Comparison of ENCODE assay signal across 7 cellular contexts in the genomic region with DNA sequence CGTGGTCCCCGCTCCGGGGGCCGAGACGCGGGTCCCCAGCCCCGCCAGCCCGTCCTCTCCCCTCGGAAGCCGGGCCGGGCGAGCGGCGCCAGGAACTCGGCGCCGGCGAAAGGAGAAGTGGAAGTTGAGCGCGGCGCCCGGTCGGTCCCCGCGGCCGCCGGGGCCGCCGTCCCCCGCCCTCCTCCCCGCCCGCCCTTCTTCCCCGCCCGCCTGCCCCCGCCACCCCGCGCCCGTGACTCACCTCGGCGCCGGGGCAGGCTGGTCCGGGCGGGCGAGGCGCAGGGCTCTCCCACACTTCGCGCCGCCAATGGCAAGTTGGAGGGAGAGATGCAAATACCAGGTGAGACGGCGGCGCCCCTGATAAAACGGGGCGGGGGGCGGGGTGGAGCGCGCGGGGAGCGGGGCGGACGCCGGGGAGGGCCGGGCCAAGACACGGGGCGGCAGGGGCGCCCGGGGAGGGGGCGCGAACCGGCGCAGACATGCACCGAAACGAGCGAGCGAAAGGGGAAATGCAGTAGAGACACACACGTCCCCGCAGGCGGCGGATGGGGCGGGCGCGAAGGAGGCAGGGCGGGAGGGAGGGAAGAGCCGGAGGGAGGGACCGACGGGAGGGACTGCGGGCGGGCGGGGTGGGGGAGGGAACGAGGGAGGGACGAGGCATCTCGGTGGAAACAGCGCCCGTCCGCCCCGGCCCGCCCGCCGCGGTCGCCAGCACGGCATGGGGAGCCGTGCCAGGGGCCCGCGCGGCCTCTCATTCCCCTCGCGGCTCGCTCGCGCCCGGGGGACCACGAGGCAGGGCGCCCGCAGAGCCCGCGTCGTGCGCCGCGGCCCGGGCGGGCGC. TPM values are rescaled to one million over a fixed set of nuclear protein-coding genes. Genes with fewer than 3 reads are reported as not detected.
DNase-seq lines count a peak whose midpoint lies in the region; ATAC-seq and TF ChIP-seq lines count a peak whose summit lies in the region.

A gene (minus strand): TSS at position 119 of the 841 bp plus-strand sequence. CDS start 29,167 bp downstream, outside the sequence.

- CTCF ChIA-PET in naive thymus-derived CD4-positive, alpha-beta T cell (lab: Charles Lee), result interaction anchor here (0.7 to 1.8 kb wide), 4 partner anchors 24 to 62 kb away, joined by 3 to 5 read pairs (median 3); no protein-coding TSS in a partner anchor

- DNase-seq in HFFc6, result peak; percentile 28
- peak; percentile 8 for DNase-seq in NCI-H526 treated with DMSO at 0.1 percent for 48 hours (lab: John Stamatoyannopoulos, UW)
- peak; percentile 62 for DNase-seq in activated CD8-positive, alpha-beta memory T cell treated with anti-CD3 and anti-CD28 coated beads, Interleukin-2, amount 50 U/mL, for 48 hours
- peak; percentile 50 to 75 for DNase-seq in erythroblast (lab: John Stamatoyannopoulos, UW)
- DNase-seq in naive thymus-derived CD4-positive, alpha-beta T cell, result peak in 7 of 9 donors; percentile 25 to 60 (median 34)

- H3K4me1 ChIP-seq in naive thymus-derived CD4-positive, alpha-beta T cell (ENCODE audit: control insufficient read depth in 2 of 2, insufficient read depth in 2 of 2, low read length in 2 of 2), result peaks cover 5% of the 10 kb centered on the region in 2 donors
- H3K4me1 ChIP-seq in urinary bladder (ENCODE audit: insufficient read depth), result peaks cover 1% of the 10 kb centered on the region

- peak within 1 kb of the TSS; percentile 83 for H3K27ac Mint-ChIP-seq in HFFc6
- H3K27ac Mint-ChIP-seq in naive thymus-derived CD4-positive, alpha-beta T cell, result peak within 1 kb of the TSS; percentile 41 to 89 (median 75)

- no peaks in the 10 kb centered on the region for H3K27me3 ChIP-seq in naive thymus-derived CD4-positive, alpha-beta T cell (ENCODE audit: control insufficient read depth in 2 of 2, insufficient read depth in 2 of 2, low read length in 2 of 2)

- peak within 1 kb of the TSS; percentile 82 for H3K4me3 ChIP-seq in GM12875 (ENCODE audit: low read depth, low read length)
- H3K4me3 ChIP-seq in naive thymus-derived CD4-positive, alpha-beta T cell (ENCODE audit: low read length), result peak within 1 kb of the TSS; percentile 57
- peak within 1 kb of the TSS; percentile 78 for H3K4me3 ChIP-seq in urinary bladder (ENCODE audit: low read depth, low read length)

- peaks cover 54% of the 10 kb centered on the region for H3K4me1 Mint-ChIP-seq in HFFc6 (ENCODE audit: low read depth)
- H3K4me1 Mint-ChIP-seq in naive thymus-derived CD4-positive, alpha-beta T cell, result peaks cover 10 to 36% (median 31%) of the 10 kb centered on the region in 7 donors

- TF ChIP-seq POLR2A in erythroblast (IDR thresholded peaks at IDR 0.05; ENCODE audit: low read length), result no peak

- intact Hi-C loops in naive thymus-derived CD4-positive, alpha-beta T cell (cut with micrococcal nuclease), result loop anchor here (1.0 to 5.0 kb wide), 4 partner anchors 10 to 128 kb away; a partner anchor contains a TSS

- peak within 1 kb of the TSS; percentile 77 for H3K27ac ChIP-seq in naive thymus-derived CD4-positive, alpha-beta T cell (ENCODE audit: low read depth, low read length)
- H3K27ac ChIP-seq in urinary bladder (ENCODE audit: low read depth), result peak within 1 kb of the TSS; percentile 90

- TF ChIP-seq CTCF in GM12875 (IDR thresholded peaks at IDR 0.05; ENCODE audit: borderline replicate concordance, insufficient read depth, low read depth, low read length) (no peak), HFFc6 (IDR thresholded peaks at IDR 0.05) (0 out of 2 replicates have a peak, but pooled peaks have one; percentile 15)

- POLR2A ChIA-PET in naive thymus-derived CD4-positive, alpha-beta T cell (lab: Charles Lee), result interaction anchor here (0.8 to 1.8 kb wide), 6 partner anchors 10 to 337 kb away, joined by 3 to 10 read pairs (median 6); no protein-coding TSS in a partner anchor

- WGBS in urinary bladder, result 1% methylated on average over 61 of the region's 123 CpGs

- H3K27me3 Mint-ChIP-seq in HFFc6 (ENCODE audit: insufficient read depth), result no peaks in the 10 kb centered on the region
- H3K27me3 Mint-ChIP-seq in naive thymus-derived CD4-positive, alpha-beta T cell, result no peaks in the 10 kb centered on the region

- no peaks in the 10 kb centered on the region for H3K36me3 ChIP-seq in naive thymus-derived CD4-positive, alpha-beta T cell (ENCODE audit: control insufficient read depth in 2 of 3, insufficient read depth in 3 of 3, low read length in 3 of 3)
- no peaks in the 10 kb centered on the region for H3K36me3 ChIP-seq in urinary bladder (ENCODE audit: insufficient read depth)

- peak; percentile 78 for ATAC-seq in naive thymus-derived CD4-positive, alpha-beta T cell

- H3K36me3 Mint-ChIP-seq in HFFc6 (ENCODE audit: low read depth), result no peaks in the 10 kb centered on the region
- peaks cover 0 to 4% (median 0%) of the 10 kb centered on the region in 5 donors for H3K36me3 Mint-ChIP-seq in naive thymus-derived CD4-positive, alpha-beta T cell

- H3K4me3 Mint-ChIP-seq in HFFc6, result peak within 1 kb of the TSS; percentile 92
- peak within 1 kb of the TSS; percentile 79 to 96 (median 90) for H3K4me3 Mint-ChIP-seq in naive thymus-derived CD4-positive, alpha-beta T cell

- no peaks in the 10 kb centered on the region for H3K9me3 ChIP-seq in naive thymus-derived CD4-positive, alpha-beta T cell (ENCODE audit: control insufficient read depth in 2 of 3, low read length in 3 of 3)

- no peaks in the 10 kb centered on the region for H3K9me3 Mint-ChIP-seq in HFFc6
- peaks cover 0 to 3% (median 0%) of the 10 kb centered on the region in 11 donors for H3K9me3 Mint-ChIP-seq in naive thymus-derived CD4-positive, alpha-beta T cell

RNA-seq across cellular contexts. Expression of the gene that starts here (rescaled TPM):
- total RNA-seq in HFFc6 (2021; fragmentation: NEBNext Ultra II Directional; extraction: Animal tissue kit (Norgen Biotek cat#: 25700)), result 10 to 100 TPM; 21.9 to 35.9 (median 31.4) TPM
- 10 to 100 TPM; 20.7 to 48.9 (median 23.7) TPM for total RNA-seq in naive thymus-derived CD4-positive, alpha-beta T cell
- 10 to 100 TPM in 1 of 2 donors, 1 to 10 TPM in 1; 8.5 to 16.9 TPM for polyA plus RNA-seq in naive thymus-derived CD4-positive, alpha-beta T cell
- 11.3 TPM for total RNA-seq in urinary bladder
- polyA plus RNA-seq in urinary bladder, result 13.7 TPM

Comparison
In these comparisons a context has a peak if more than half of its experiments do, and no peak if none do; other contexts are left out.
1. Peak in every context shown above with its lines: DNase-seq, ATAC-seq, H3K4me3 ChIP-seq and H3K27ac ChIP-seq.
2. DNase-seq: peak in every context shown above with its lines; median percentile 62 in erythroblast; 62 in activated CD8-positive, alpha-beta memory T cell treated with anti-CD3 and anti-CD28 coated beads, Interleukin-2, amount 50 U/mL, for 48 hours; 34 in naive thymus-derived CD4-positive, alpha-beta T cell; 28 in HFFc6; 8 in NCI-H526 treated with DMSO at 0.1 percent for 48 hours.